Comparison of ENCODE assay signal across 23 cellular contexts in genomic region chr17:2377659-2378058, GRCh38.
"Had no signal": no experiment of that assay in that cellular context is flagged by ENCODE, and none has a peak within 500 bp of the region (broad histone marks: within the 10 kb centered on the region; RNA-seq: fewer than 3 reads in every experiment).

No MANE protein-coding gene starts in this region.

- H3K36me3 Mint-ChIP-seq: activated naive CD4-positive, alpha-beta T cell treated with anti-CD3 and anti-CD28 coated beads, Interleukin-2, amount 50 U/mL, for 24 hours had no signal

- H3K9ac ChIP-seq: KMS-11 had no signal

- H3K9me3 Mint-ChIP-seq: activated CD4-positive, alpha-beta memory T cell treated with anti-CD3 and anti-CD28 coated beads, Interleukin-2, amount 10 ng/mL, durations not matched to agents 7 days and 5 days; activated naive CD4-positive, alpha-beta T cell treated with anti-CD3 and anti-CD28 coated beads, Interleukin-2, amount 50 U/mL, for 24 hours; central memory CD8-positive, alpha-beta T cell; T-cell had no signal

- H3K27me3 ChIP-seq: brain microvascular endothelial cell had no signal

- H3K4me1 Mint-ChIP-seq: activated CD4-positive, alpha-beta memory T cell treated with anti-CD3 and anti-CD28 coated beads, Interleukin-2, amount 10 ng/mL, durations not matched to agents 7 days and 5 days; central memory CD8-positive, alpha-beta T cell had no signal

- H3K4me2 ChIP-seq: KMS-11 had no signal

- H3K4me3 Mint-ChIP-seq: activated CD4-positive, alpha-beta memory T cell treated with anti-CD3 and anti-CD28 coated beads, Interleukin-2, amount 10 ng/mL, durations not matched to agents 7 days and 5 days; activated naive CD4-positive, alpha-beta T cell treated with anti-CD3 and anti-CD28 coated beads, Interleukin-2, amount 50 U/mL, for 24 hours; central memory CD8-positive, alpha-beta T cell; T-cell had no signal

- H3K27ac ChIP-seq: brain microvascular endothelial cell, KMS-11, SK-N-MC, VCaP had no signal

- H3K4me3 ChIP-seq: SK-N-MC had no signal

- DNase-seq: activated CD4-positive, alpha-beta memory T cell treated with anti-CD3 and anti-CD28 coated beads, Interleukin-2, amount 10 ng/mL, durations not matched to agents 7 days and 5 days; activated CD4-positive, alpha-beta T cell treated with anti-CD3 and anti-CD28 coated beads, Interleukin-2, amount 50 U/mL, for 1 hour; activated CD4-positive, CD25-positive, alpha-beta regulatory T cell; activated effector memory CD4-positive, alpha-beta T cell treated with Interleukin-2 at 50 U/mL for 16 hours; activated naive CD4-positive, alpha-beta T cell; brain microvascular endothelial cell; NCI-H1092 treated with DMSO at 0.1 percent for 48 hours; NCI-H1417 treated with DMSO at 0.1 percent for 48 hours; NCI-H1694; NCI-H2029; NCI-H2107; NCI-H2171 treated with DMSO at 0.1 percent for 48 hours; NCI-H345; NCI-H510A; NCI-H526 treated with DMSO at 0.1 percent for 48 hours; NCI-H82; T-cell had no signal

- H3K27me3 Mint-ChIP-seq: activated CD4-positive, alpha-beta memory T cell treated with anti-CD3 and anti-CD28 coated beads, Interleukin-2, amount 10 ng/mL, durations not matched to agents 7 days and 5 days; activated naive CD4-positive, alpha-beta T cell treated with anti-CD3 and anti-CD28 coated beads, Interleukin-2, amount 50 U/mL, for 24 hours; central memory CD8-positive, alpha-beta T cell; T-cell had no signal

- H3K27ac Mint-ChIP-seq: activated CD4-positive, alpha-beta memory T cell treated with anti-CD3 and anti-CD28 coated beads, Interleukin-2, amount 10 ng/mL, durations not matched to agents 7 days and 5 days; activated naive CD4-positive, alpha-beta T cell treated with anti-CD3 and anti-CD28 coated beads, Interleukin-2, amount 50 U/mL, for 24 hours; T-cell had no signal

- ATAC-seq: Right ventricle myocardium inferior, T-cell had no signal
